In genomic region chr2:106037922-106038321, GRCh38 we compare ENCODE assay signal across 34 cellular contexts.
"Had no signal": no experiment of that assay in that cellular context is flagged by ENCODE, and none has a peak within 500 bp of the region (broad histone marks: within the 10 kb centered on the region; RNA-seq: fewer than 3 reads in every experiment).

No MANE protein-coding gene starts in this region.

- DNase-seq: activated B cell treated with CpG ODN at 0.5 μM for 24 hours; activated CD4-positive, alpha-beta memory T cell treated with anti-CD3 and anti-CD28 coated beads, Interleukin-2, amount 10 ng/mL, durations not matched to agents 7 days and 5 days; activated CD4-positive, alpha-beta T cell treated with anti-CD3 and anti-CD28 coated beads for 4 hours; activated CD4-positive, CD25-positive, alpha-beta regulatory T cell treated with anti-CD3 and anti-CD28 coated beads, Interleukin-2, amount 50 U/mL, for 72 hours; activated CD8-positive, alpha-beta memory T cell treated with anti-CD3 and anti-CD28 coated beads for 24 hours; activated CD8-positive, alpha-beta memory T cell treated with anti-CD3 and anti-CD28 coated beads, Interleukin-2, amount 10 ng/mL, durations not matched to agents 7 days and 5 days; activated CD8-positive, alpha-beta memory T cell treated with anti-CD3 and anti-CD28 coated beads, Interleukin-2, amount 50 U/mL, for 48 hours; activated effector memory CD4-positive, alpha-beta T cell treated with anti-CD3 and anti-CD28 coated beads, Interleukin-2, amount 50 U/mL, for 16 hours; activated naive CD4-positive, alpha-beta T cell; activated naive CD4-positive, alpha-beta T cell treated with anti-CD3 and anti-CD28 coated beads, Interleukin-2, amount 50 U/mL, for 16 hours; activated naive CD8-positive, alpha-beta T cell treated with anti-CD3 and anti-CD28 coated beads for 36 hours; activated T-cell treated with anti-CD3 and anti-CD28 coated beads, Interleukin-2, amount 50 U/mL, for 48 hours; adrenal gland; body of pancreas; cerebellar nuclear complex; NCI-H187; NCI-H2029 treated with DMSO at 0.1 percent for 48 hours; NCI-H2107; NCI-H345; NCI-H510A; NCI-H526; NCI-H748 treated with DMSO at 0.1 percent for 48 hours; NK-92 treated with Interleukin-12 subunit alpha and Interleukin-12 subunit beta, amount 100 ng/mL, for 24 hours; Peyer's patch; SHP77 treated with DMSO at 0.1 percent for 48 hours; T-cell; T-helper 2 cell; T-helper 9 cell had no signal

- H3K4me1 Mint-ChIP-seq: activated B cell treated with CpG ODN at 0.5 μM for 24 hours had no signal

- H3K36me3 Mint-ChIP-seq: activated CD8-positive, alpha-beta memory T cell treated with anti-CD3 and anti-CD28 coated beads, Interleukin-2, amount 10 ng/mL, durations not matched to agents 7 days and 5 days; activated naive CD8-positive, alpha-beta T cell treated with anti-CD3 and anti-CD28 coated beads for 36 hours; T-cell had no signal

- H3K27me3 Mint-ChIP-seq: activated naive CD8-positive, alpha-beta T cell treated with anti-CD3 and anti-CD28 coated beads for 36 hours; activated T-helper 17 cell treated with anti-CD3 and anti-CD28 coated beads, Interleukin-2, amount 50 U/mL, for 72 hours; T-cell had no signal

- ATAC-seq: activated CD8-positive, alpha-beta memory T cell treated with anti-CD3 and anti-CD28 coated beads, Interleukin-2, amount 10 ng/mL, durations not matched to agents 7 days and 5 days; activated T-helper 17 cell treated with anti-CD3 and anti-CD28 coated beads, Interleukin-2, amount 50 U/mL, for 72 hours; body of pancreas; K562; PC-3; T-cell had no signal

- H3K4me1 ChIP-seq: adrenal gland, body of pancreas, breast epithelium, Peyer's patch, SJSA1 had no signal

- H3K4me3 Mint-ChIP-seq: activated B cell treated with CpG ODN at 0.5 μM for 24 hours; activated CD4-positive, alpha-beta memory T cell treated with anti-CD3 and anti-CD28 coated beads, Interleukin-2, amount 10 ng/mL, durations not matched to agents 7 days and 5 days; activated CD8-positive, alpha-beta memory T cell treated with anti-CD3 and anti-CD28 coated beads, Interleukin-2, amount 10 ng/mL, durations not matched to agents 7 days and 5 days; activated naive CD8-positive, alpha-beta T cell treated with anti-CD3 and anti-CD28 coated beads for 36 hours; activated T-helper 17 cell treated with anti-CD3 and anti-CD28 coated beads, Interleukin-2, amount 50 U/mL, for 72 hours; T-cell had no signal

- H3K9me3 Mint-ChIP-seq: activated CD4-positive, alpha-beta memory T cell treated with anti-CD3 and anti-CD28 coated beads, Interleukin-2, amount 10 ng/mL, durations not matched to agents 7 days and 5 days; activated naive CD8-positive, alpha-beta T cell treated with anti-CD3 and anti-CD28 coated beads for 36 hours; activated T-helper 17 cell treated with anti-CD3 and anti-CD28 coated beads, Interleukin-2, amount 50 U/mL, for 72 hours had no signal

- H3K4me3 ChIP-seq: adrenal gland, body of pancreas, breast epithelium, K562, Peyer's patch, SJSA1 had no signal

- H3K27ac Mint-ChIP-seq: activated B cell treated with CpG ODN at 0.5 μM for 24 hours; activated CD4-positive, alpha-beta memory T cell treated with anti-CD3 and anti-CD28 coated beads, Interleukin-2, amount 10 ng/mL, durations not matched to agents 7 days and 5 days; activated CD8-positive, alpha-beta memory T cell treated with anti-CD3 and anti-CD28 coated beads, Interleukin-2, amount 10 ng/mL, durations not matched to agents 7 days and 5 days; activated naive CD8-positive, alpha-beta T cell treated with anti-CD3 and anti-CD28 coated beads for 36 hours; activated T-helper 17 cell treated with anti-CD3 and anti-CD28 coated beads, Interleukin-2, amount 50 U/mL, for 72 hours; T-cell had no signal

- H3K36me3 ChIP-seq: adrenal gland, breast epithelium, Peyer's patch, SJSA1 had no signal

- H3K27ac ChIP-seq: adrenal gland, body of pancreas, breast epithelium, Peyer's patch, SJSA1, VCaP had no signal

- H3K27me3 ChIP-seq: adrenal gland, body of pancreas, breast epithelium, Peyer's patch, SJSA1 had no signal
